ENCODE assay signal across 1 cellular context in the genomic region with DNA sequence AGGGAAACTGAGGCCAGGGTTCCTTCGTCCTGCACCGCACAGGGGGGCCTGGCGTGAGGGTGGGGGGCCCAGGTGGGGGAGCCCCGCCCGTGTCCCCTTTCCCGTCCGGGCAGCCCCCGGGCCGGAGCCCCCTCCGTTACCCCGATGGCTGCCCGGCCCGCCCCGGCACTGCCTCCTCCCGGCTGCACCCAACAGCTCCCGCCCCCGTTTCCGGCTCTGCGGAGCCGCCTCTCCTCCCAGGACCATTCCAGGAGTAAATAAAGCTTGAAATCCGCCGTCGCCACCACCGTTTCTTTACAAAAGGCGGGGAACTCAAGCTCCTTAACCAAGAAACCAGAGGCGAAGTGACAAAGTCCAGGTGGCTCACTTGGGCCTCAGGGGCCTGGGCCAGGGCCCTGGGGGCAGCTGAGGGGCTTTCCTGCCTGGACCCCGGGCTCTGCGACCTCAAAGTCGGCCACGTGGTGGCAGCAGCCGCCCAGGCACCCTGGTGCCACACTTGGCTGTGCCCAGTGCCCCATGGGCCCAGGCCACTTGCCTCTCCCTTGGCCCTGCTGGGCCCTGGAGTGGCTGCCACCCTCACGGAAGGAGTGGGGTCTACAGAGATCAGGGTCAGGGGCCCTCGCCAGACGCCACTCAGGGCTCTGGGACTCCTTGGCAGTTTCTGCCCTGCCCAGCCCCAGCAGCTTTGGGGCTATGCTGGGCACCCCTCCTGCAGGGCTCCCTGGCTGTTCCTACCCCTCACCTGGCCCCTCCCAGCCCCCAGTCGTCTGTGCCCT.
TF ChIP-seq lines count a peak whose summit lies in the region.

No MANE protein-coding gene starts in this region.

TF ChIP-seq in GM12878, 131 proteins besides CTCF, POLR2A, EP300 and RAD21 (continued from another document):
- no peak for TF ChIP-seq GABPA (IDR thresholded peaks at IDR 0.05; ENCODE audit: low read depth)
- no peak for TF ChIP-seq PRDM15 (CRISPR knock-in tag; IDR thresholded peaks at IDR 0.05)
- TF ChIP-seq ZNF274 (IDR thresholded peaks at IDR 0.05; ENCODE audit: insufficient read depth, insufficient read length) = no peak
- TF ChIP-seq FOXK2 (IDR thresholded peaks at IDR 0.05) = no peak; the same call in 1 of the 2 replicates
- no peak for TF ChIP-seq FOXM1 (IDR thresholded peaks at IDR 0.05; ENCODE audit: low read depth, low read length)
- no peak for TF ChIP-seq SMAD5 (IDR thresholded peaks at IDR 0.05; ENCODE audit: low read depth)
- no peak for TF ChIP-seq CEBPB (IDR thresholded peaks at IDR 0.05; ENCODE audit: borderline replicate concordance in 1 of 2, low read depth in 2 of 2, low read length in 2 of 2)
- TF ChIP-seq E2F4 (IDR thresholded peaks at IDR 0.05; ENCODE audit: low read depth, low read length) = no peak
- TF ChIP-seq NKRF (conservative IDR thresholded peaks at IDR 0.05) = peak; percentile 56; the same call in 1 of the 2 replicates
- peak; percentile 66; the same call in 1 of the 2 replicates for TF ChIP-seq HDGF (IDR thresholded peaks at IDR 0.05)
- TF ChIP-seq, protein P1, sequence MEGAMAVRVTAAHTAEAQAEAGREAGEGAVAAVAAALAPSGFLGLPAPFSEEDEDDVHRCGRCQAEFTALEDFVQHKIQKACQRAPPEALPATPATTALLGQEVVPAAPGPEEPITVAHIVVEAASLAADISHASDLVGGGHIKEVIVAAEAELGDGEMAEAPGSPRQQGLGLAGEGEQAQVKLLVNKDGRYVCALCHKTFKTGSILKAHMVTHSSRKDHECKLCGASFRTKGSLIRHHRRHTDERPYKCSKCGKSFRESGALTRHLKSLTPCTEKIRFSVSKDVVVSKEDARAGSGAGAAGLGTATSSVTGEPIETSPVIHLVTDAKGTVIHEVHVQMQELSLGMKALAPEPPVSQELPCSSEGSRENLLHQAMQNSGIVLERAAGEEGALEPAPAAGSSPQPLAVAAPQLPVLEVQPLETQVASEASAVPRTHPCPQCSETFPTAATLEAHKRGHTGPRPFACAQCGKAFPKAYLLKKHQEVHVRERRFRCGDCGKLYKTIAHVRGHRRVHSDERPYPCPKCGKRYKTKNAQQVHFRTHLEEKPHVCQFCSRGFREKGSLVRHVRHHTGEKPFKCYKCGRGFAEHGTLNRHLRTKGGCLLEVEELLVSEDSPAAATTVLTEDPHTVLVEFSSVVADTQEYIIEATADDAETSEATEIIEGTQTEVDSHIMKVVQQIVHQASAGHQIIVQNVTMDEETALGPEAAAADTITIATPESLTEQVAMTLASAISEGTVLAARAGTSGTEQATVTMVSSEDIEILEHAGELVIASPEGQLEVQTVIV (IDR thresholded peaks at IDR 0.05; ENCODE audit: borderline replicate concordance, partially characterized antibody) = no peak
- no peak for TF ChIP-seq CBFB (IDR thresholded peaks at IDR 0.05; ENCODE audit: low read depth)
- TF ChIP-seq RB1 (IDR thresholded peaks at IDR 0.05; ENCODE audit: borderline replicate concordance) = 0 out of 2 replicates have a peak, but pooled peaks have one; percentile 73
TF ChIP-seq in GM12878: peak in this region for 38.
